8 cellular contexts compared by ENCODE assay signal in the genomic region with DNA sequence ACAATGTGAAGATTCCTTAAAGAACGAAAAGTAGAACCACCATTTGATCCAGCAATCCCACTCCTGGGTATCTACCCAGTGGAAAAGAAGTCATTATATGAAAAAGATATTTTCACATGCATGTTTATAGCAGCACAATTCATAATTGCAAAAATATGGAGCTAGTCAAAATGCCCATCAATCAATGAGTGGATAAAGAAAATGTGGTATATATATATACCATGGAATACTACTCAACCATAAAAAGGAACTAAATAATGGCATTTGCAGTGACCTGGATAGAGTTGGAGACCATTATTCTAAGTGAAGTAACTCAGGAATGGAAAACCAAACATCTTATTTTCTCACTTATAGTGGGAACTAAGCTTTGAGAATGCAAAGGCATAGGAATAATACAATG. TPM values are rescaled to one million over a fixed set of nuclear protein-coding genes. Genes with fewer than 3 reads are reported as not detected.
A peak's percentile ranks its signal among the peaks of the same experiment; 100 is the strongest.
DNase-seq lines count a peak whose midpoint lies in the region; ATAC-seq, FAIRE-seq and TF ChIP-seq lines count a peak whose summit lies in the region.
"Not testable (repeated sequence)": the region's sequence is repeated elsewhere in the genome, so short reads cannot be mapped to it uniquely, and the experiment has no call there.
"Had no signal": no experiment of that assay in that cellular context is flagged by ENCODE, and none has a peak within 500 bp of the region (broad histone marks: within the 10 kb centered on the region; RNA-seq: fewer than 3 reads in every experiment).

No MANE protein-coding gene starts in this region.

- H4K20me1 ChIP-seq in PC-9 (ENCODE audit: insufficient read depth); K562 (replicated peaks; ENCODE audit: control insufficient read depth, insufficient read depth, low read length); keratinocyte (ENCODE audit: control insufficient read depth, extremely low read depth, insufficient read depth, low read length): not testable (repeated sequence)

- H3K4me3 Mint-ChIP-seq in endodermal cell = not testable (repeated sequence)

- not testable (repeated sequence) for H3K9me1 ChIP-seq in K562 (ENCODE audit: control insufficient read depth, insufficient read depth, low read length); keratinocyte (ENCODE audit: control insufficient read depth, extremely low read depth, insufficient read depth, low read length)

- intact Hi-C loops in PC-9 (cut with micrococcal nuclease; ENCODE audit: unreplicated experiment); K562 (cut with micrococcal nuclease): not testable (repeated sequence)

- not testable (repeated sequence) for H2AFZ ChIP-seq in PC-9; keratinocyte (ENCODE audit: control insufficient read depth, low read length)
- peak overlapping the region; percentile 65 for H2AFZ ChIP-seq in K562 (ENCODE audit: low read depth, low read length)

- WGBS in A549 (ENCODE audit: missing lambda C conversion rate) = 95% methylated on average over 1 of the region's 1 CpG
- 71% methylated on average over 1 of the region's 1 CpG for WGBS in K562 (ENCODE audit: insufficient coverage, low coverage, missing lambda C conversion rate)
- WGBS in endodermal cell (ENCODE audit: insufficient coverage in 1 of 2, insufficient read length in 1 of 2), 2 experiments = 100% methylated on average over 1 of the region's 1 CpG; no CpG with 5 or more reads in 1 of the 2 experiments

- in situ Hi-C loops in K562 (cut with MboI) = not testable (repeated sequence)

- BruUV-seq in PC-9 (replicated peaks; lab: Mats Ljungman, UMichigan); K562 (replicated peaks; lab: Mats Ljungman, UMichigan): not testable (repeated sequence)

- POLR2A ChIA-PET in A549 (lab: Yijun Ruan, JAX); HEK293 (lab: Yijun Ruan, JAX); PC-9 (lab: Charles Lee; ENCODE audit: unreplicated experiment); K562 (lab: Yijun Ruan, JAX): not testable (repeated sequence)

- H3K9me3 ChIP-seq in A549; HEK293 (ENCODE audit: control insufficient read depth, insufficient read depth, low read depth, low read length); K562 (replicated peaks; ENCODE audit: control insufficient read depth, insufficient read depth, low read depth, low read length); endodermal cell (ENCODE audit: control insufficient read depth, low read length); keratinocyte (ENCODE audit: control insufficient read depth, low read depth, low read length); subcutaneous abdominal adipose tissue (ENCODE audit: control insufficient read depth in 5 of 5, low read length in 5 of 5): not testable (repeated sequence)
- peaks cover 24% of the 10 kb centered on the region for H3K9me3 ChIP-seq in PC-9 (ENCODE audit: insufficient read depth, low read depth)

- H3F3A ChIP-seq in PC-9 (ENCODE audit: insufficient read depth, low read depth) = peaks cover 19% of the 10 kb centered on the region

- not testable (repeated sequence) for FAIRE-seq in A549 (lab: Jason Lieb, UNC); K562 (lab: Jason Lieb, UNC); keratinocyte (lab: Jason Lieb, UNC)

- not testable (repeated sequence) for TF ChIP-seq EP300 in A549 (IDR thresholded peaks at IDR 0.05); K562 (IDR thresholded peaks at IDR 0.05; ENCODE audit: low read length)

- peak overlapping the region; percentile 25; the same call in 1 of the 3 replicates for H3K4me2 ChIP-seq in A549
- H3K4me2 ChIP-seq in PC-9; K562 (ENCODE audit: insufficient read depth, low read length); keratinocyte (ENCODE audit: control insufficient read depth, extremely low read depth, insufficient read depth, low read depth, low read length): not testable (repeated sequence)

- H3K36me3 ChIP-seq in HEK293 (ENCODE audit: control insufficient read depth in 2 of 2, insufficient read depth in 1 of 2, low read length in 2 of 2); PC-9 (ENCODE audit: low read depth); K562 (ENCODE audit: control insufficient read depth, insufficient read depth, low read length); endodermal cell (ENCODE audit: control insufficient read depth, insufficient read depth, low read length); keratinocyte (ENCODE audit: control insufficient read depth in 2 of 2, extremely low read depth in 1 of 2, insufficient read depth in 2 of 2, low read length in 2 of 2); subcutaneous abdominal adipose tissue (ENCODE audit: control insufficient read depth in 5 of 5, insufficient read depth in 5 of 5, low read length in 5 of 5): not testable (repeated sequence)

- H3K4me3 ChIP-seq in A549; HEK293 (ENCODE audit: low read depth, low read length); K562; endodermal cell (ENCODE audit: low read length); keratinocyte (ENCODE audit: control insufficient read depth in 2 of 3, extremely low read depth in 1 of 3, insufficient read depth in 2 of 3, low read depth in 1 of 3, low read length in 3 of 3); subcutaneous abdominal adipose tissue (ENCODE audit: low read depth in 1 of 5, low read length in 5 of 5): not testable (repeated sequence)
- H3K4me3 ChIP-seq in PC-9 = 0 out of 2 replicates have a peak overlapping the region, but pooled peaks have one; percentile 3

- peaks cover 13% of the 10 kb centered on the region for H3K4me1 Mint-ChIP-seq in endodermal cell

- H3K79me2 ChIP-seq in PC-9 (ENCODE audit: low read depth); K562 (ENCODE audit: control insufficient read depth, insufficient read depth, low read length); keratinocyte (ENCODE audit: control insufficient read depth, insufficient read depth, low read length): not testable (repeated sequence)

- not testable (repeated sequence) for DNase-seq in A549 (ENCODE audit: low read depth in 1 of 2, low spot score in 1 of 2); PC-9; K562 (ENCODE audit: extremely low read depth in 1 of 4, low spot score in 3 of 4); endodermal cell; keratinocyte (ENCODE audit: low read depth, low spot score)

- not testable (repeated sequence) for H3K9me3 Mint-ChIP-seq in endodermal cell

- TF ChIP-seq CTCF in A549 (IDR thresholded peaks at IDR 0.05); HEK293 (tag by site-specific recombination; IDR thresholded peaks at IDR 0.05); PC-9 (conservative IDR thresholded peaks at IDR 0.05); K562 (IDR thresholded peaks at IDR 0.05 in 2 of 3, conservative IDR thresholded peaks at IDR 0.05 in 1 of 3; ENCODE audit: insufficient read depth in 2 of 3, low read depth in 1 of 3, low read length in 3 of 3); endodermal cell (conservative IDR thresholded peaks at IDR 0.05); keratinocyte (optimal IDR thresholded peaks at IDR 0.05 in 1 of 3, IDR thresholded peaks at IDR 0.05 in 1 of 3, conservative IDR thresholded peaks at IDR 0.05 in 1 of 3; ENCODE audit: extremely low read depth in 1 of 3, insufficient read depth in 2 of 3, low read length in 3 of 3): not testable (repeated sequence)

- dilution Hi-C loops in keratinocyte (cut with MboI; ENCODE audit: extremely low pct_ligation_motif_present, low sequenced_read_pairs) = not testable (repeated sequence)

- TF ChIP-seq POLR2A in A549 (IDR thresholded peaks at IDR 0.05; ENCODE audit: low read length); K562 (conservative IDR thresholded peaks at IDR 0.05): not testable (repeated sequence)

- H3K36me3 Mint-ChIP-seq in endodermal cell (ENCODE audit: low read depth) = not testable (repeated sequence)

- not testable (repeated sequence) for TF ChIP-seq RAD21 in A549 (conservative IDR thresholded peaks at IDR 0.05 in 1 of 2, IDR thresholded peaks at IDR 0.05 in 1 of 2); K562 (CRISPR knock-in tag; conservative IDR thresholded peaks at IDR 0.05 in 1 of 2, IDR thresholded peaks at IDR 0.05 in 1 of 2)

- not testable (repeated sequence) for H3K9me2 ChIP-seq in PC-9 (ENCODE audit: insufficient read depth)

- peaks cover 40% of the 10 kb centered on the region for H3K4me1 ChIP-seq in A549
- not testable (repeated sequence) for H3K4me1 ChIP-seq in HEK293 (ENCODE audit: control insufficient read depth, insufficient read depth, low read length); K562 (replicated peaks in 1 of 2; ENCODE audit: control insufficient read depth in 2 of 2, insufficient read depth in 2 of 2, low read length in 2 of 2); endodermal cell (ENCODE audit: control insufficient read depth, insufficient read depth, low read length)
- H3K4me1 ChIP-seq in PC-9 (replicated peaks; ENCODE audit: insufficient read depth) = peaks cover 47% of the 10 kb centered on the region
- H3K4me1 ChIP-seq in keratinocyte (ENCODE audit: control insufficient read depth, extremely low read depth, insufficient read depth, low read length) = peaks cover 35% of the 10 kb centered on the region
- peaks cover 1 to 31% (median 23%) of the 10 kb centered on the region in 5 donors for H3K4me1 ChIP-seq in subcutaneous abdominal adipose tissue (ENCODE audit: control insufficient read depth in 5 of 5, insufficient read depth in 5 of 5, low read length in 5 of 5)

- peak overlapping the region in 1 of 2 experiments; percentile 68; a peak in 3 of 6 replicates for H3K27ac ChIP-seq in A549
- H3K27ac ChIP-seq in HEK293 (ENCODE audit: extremely low read depth, low read depth, low read length); K562 (ENCODE audit: extremely low read depth, low read depth, low read length); endodermal cell (ENCODE audit: low read depth, low read length): not testable (repeated sequence)
- peak overlapping the region; percentile 46 for H3K27ac ChIP-seq in PC-9
- peak overlapping the region; percentile 78 for H3K27ac ChIP-seq in keratinocyte (ENCODE audit: control insufficient read depth, insufficient read depth, low read length)
- peak overlapping the region; percentile 59 for H3K27ac ChIP-seq in subcutaneous abdominal adipose tissue (ENCODE audit: low read depth, low read length)

- H3K9ac ChIP-seq in K562 (ENCODE audit: insufficient read depth in 1 of 2, low read depth in 2 of 2, low read length in 2 of 2); endodermal cell (ENCODE audit: extremely low read depth, low read length, poor library complexity, severe bottlenecking); keratinocyte (ENCODE audit: control insufficient read depth, extremely low read depth, insufficient read depth, low read length); subcutaneous abdominal adipose tissue (ENCODE audit: low read length in 5 of 5): not testable (repeated sequence)

- CTCF ChIA-PET in A549 (lab: Yijun Ruan, JAX) = interaction anchor here (1.3 kb wide), 1 partner anchor 21 kb away, joined by 3 read pairs; no protein-coding TSS in a partner anchor
- CTCF ChIA-PET in HEK293 (lab: Yijun Ruan, JAX); PC-9 (lab: Charles Lee); K562 (lab: Yijun Ruan, JAX; ENCODE audit: low intra/inter-chr PET ratio): not testable (repeated sequence)

- not testable (repeated sequence) for H3K27me3 ChIP-seq in PC-9 (ENCODE audit: insufficient read depth, low read depth); K562 (ENCODE audit: control insufficient read depth in 2 of 2, insufficient read depth in 2 of 2, low read length in 2 of 2); endodermal cell (ENCODE audit: control insufficient read depth, insufficient read depth, low read length, poor library complexity, severe bottlenecking); keratinocyte (ENCODE audit: control insufficient read depth, extremely low read depth, insufficient read depth, low read length); subcutaneous abdominal adipose tissue (ENCODE audit: control insufficient read depth in 5 of 5, insufficient read depth in 4 of 5, low read length in 5 of 5)

- not testable (repeated sequence) for H3K27me3 Mint-ChIP-seq in endodermal cell (ENCODE audit: insufficient read depth)

- not testable (repeated sequence) for ATAC-seq in A549, K562

- H3K27ac Mint-ChIP-seq in endodermal cell = peak overlapping the region; percentile 66

RNA-seq across cellular contexts. Expression of a gene that starts 39.7 kb away (rescaled TPM):
- polyA plus RNA-seq in A549 (2011; rRNA removed) = 32.5 and 45.2 TPM in 2 replicates
- polyA plus RNA-seq in A549 (2012; cell fraction: cytosol; rRNA removed) = 8.0 and 10.2 TPM in 2 replicates
- 5.8 and 6.5 TPM in 2 replicates for polyA plus RNA-seq in A549 (2012; cell fraction: nucleus; rRNA removed)
- 32.4 to 35.1 TPM (median 32.9 TPM) in 3 replicates for polyA plus RNA-seq in A549 (2017; fragmentation: RNase III; extraction: RNeasy Plus Mini Kit Qiagen cat#74134 plus additional on column Dnase treatment)
- 19.3 and 20.7 TPM in 2 replicates for polyA minus RNA-seq in A549 (2011; rRNA and poly(A)+ RNA removed)
- total RNA-seq in PC-9 (2021) = 1.4 and 2.1 TPM in 2 replicates
- total RNA-seq in K562 (2011; cell fraction: chromatin; rRNA removed; ENCODE audit: low replicate concordance) = 4.9 and 13.3 TPM in 2 replicates
- total RNA-seq in K562 (2011; cell fraction: nucleolus; rRNA removed) = 2.0 and 3.2 TPM in 2 replicates
- 8.3 and 20.0 TPM in 2 replicates for total RNA-seq in K562 (2011; cell fraction: nucleoplasm; rRNA removed)
- total RNA-seq in K562 (2014; rRNA removed) = 5.1 and 7.2 TPM in 2 replicates
- total RNA-seq in K562 (2014; rRNA removed; fragmentation: Illumina TruSeq; extraction: Trizol) = 11.9 and 13.5 TPM in 2 replicates
- total RNA-seq in K562 (2015; rRNA removed; fragmentation: Illumina TruSeq; extraction: Trizol) = 9.1 and 10.8 TPM in 2 replicates
- total RNA-seq in K562 (2021) = 16.4 and 19.4 TPM in 2 replicates
- polyA plus RNA-seq in K562 (2011; rRNA removed) = 7.9 and 15.1 TPM in 2 replicates
- 2.6 and 4.0 TPM in 2 replicates for polyA plus RNA-seq in K562 (2011; cell fraction: cytosol; rRNA removed)
- 4.9 and 6.5 TPM in 2 replicates for polyA plus RNA-seq in K562 (2011; cell fraction: nucleus; rRNA removed)
- 6.8 and 7.1 TPM in 2 replicates for polyA plus RNA-seq in K562 (2012)
- polyA plus RNA-seq in K562 (2014; fragmentation: Illumina TruSeq; extraction: Trizol) = 8.3 and 9.2 TPM in 2 replicates
- polyA plus RNA-seq in K562 (2014; fragmentation: Nextera tagmentation; extraction: Ambion mirVana) = 1 to 10 TPM; 2.5 to 2.6 TPM
- polyA plus RNA-seq in K562 (2014; rRNA removed) = 7.8 and 8.1 TPM in 2 replicates
- 11.7 and 16.9 TPM in 2 replicates for polyA minus RNA-seq in K562 (2011; rRNA and poly(A)+ RNA removed)
- polyA minus RNA-seq in K562 (2011; cell fraction: cytosol; rRNA and poly(A)+ RNA removed) = 4.3 and 7.2 TPM in 2 replicates
- 5.8 and 9.7 TPM in 2 replicates for polyA minus RNA-seq in K562 (2011; cell fraction: nucleus; rRNA and poly(A)+ RNA removed)
- 10 to 100 TPM; 12.5 to 18.5 TPM for total RNA-seq in endodermal cell
- polyA plus RNA-seq in endodermal cell (2013, experiment 1 of 2) = 15.6 TPM
- 9.1 TPM for polyA plus RNA-seq in endodermal cell (2013, experiment 2 of 2)
- 0.90 to 1.7 TPM (median 1.1 TPM) in 3 replicates for polyA plus RNA-seq in keratinocyte
- 1.5 TPM for polyA plus RNA-seq in keratinocyte (2011; ENCODE audit: low read depth)
- 1.5 and 1.6 TPM in 2 replicates for polyA plus RNA-seq in keratinocyte (2011; cell fraction: cytosol; rRNA removed)
- 1.4 TPM in 2 replicates for polyA plus RNA-seq in keratinocyte (2011; cell fraction: nucleus; rRNA removed)
- 0.81 and 1.2 TPM in 2 replicates for polyA plus RNA-seq in keratinocyte (2012; ENCODE audit: low replicate concordance)
- 0.46 to 0.74 TPM (median 0.63 TPM) in 3 replicates for polyA minus RNA-seq in keratinocyte
- 0.77 TPM for polyA minus RNA-seq in keratinocyte (2011; cell fraction: cytosol; rRNA and poly(A)+ RNA removed)
- 0.74 and 1.2 TPM in 2 replicates for polyA minus RNA-seq in keratinocyte (2011; cell fraction: nucleus; rRNA and poly(A)+ RNA removed)
- total RNA-seq: CD4-positive, alpha-beta T cell had no signal

RNA-seq across cellular contexts. Expression of a gene that starts 54.4 kb away (rescaled TPM):
- polyA plus RNA-seq in A549 (2011; rRNA removed) = 3.4 and 3.7 TPM in 2 replicates
- polyA plus RNA-seq in A549 (2012; cell fraction: cytosol; rRNA removed) = 0.41 and 0.57 TPM in 2 replicates
- polyA plus RNA-seq in A549 (2012; cell fraction: nucleus; rRNA removed) = 0.18 and 0.29 TPM in 2 replicates
- polyA plus RNA-seq in A549 (2017; fragmentation: RNase III; extraction: RNeasy Plus Mini Kit Qiagen cat#74134 plus additional on column Dnase treatment) = 2.5 to 3.4 TPM (median 3.2 TPM) in 3 replicates
- polyA minus RNA-seq in A549 (2011; rRNA and poly(A)+ RNA removed) = 1.6 and 2.1 TPM in 2 replicates
- total RNA-seq in PC-9 (2021) = 2.9 and 4.9 TPM in 2 replicates
- total RNA-seq in K562 (2011; cell fraction: chromatin; rRNA removed; ENCODE audit: low replicate concordance) = 2.4 and 7.3 TPM in 2 replicates
- total RNA-seq in K562 (2011; cell fraction: nucleolus; rRNA removed) = 1.8 and 2.3 TPM in 2 replicates
- 2.2 and 3.2 TPM in 2 replicates for total RNA-seq in K562 (2011; cell fraction: nucleoplasm; rRNA removed)
- total RNA-seq in K562 (2014; rRNA removed) = 2.7 and 2.9 TPM in 2 replicates
- 4.4 and 4.8 TPM in 2 replicates for total RNA-seq in K562 (2014; rRNA removed; fragmentation: Illumina TruSeq; extraction: Trizol)
- total RNA-seq in K562 (2015; rRNA removed; fragmentation: Illumina TruSeq; extraction: Trizol) = 5.3 and 5.5 TPM in 2 replicates
- 3.0 and 3.1 TPM in 2 replicates for total RNA-seq in K562 (2021)
- polyA plus RNA-seq in K562 (2011; rRNA removed) = 2.5 and 2.8 TPM in 2 replicates
- polyA plus RNA-seq in K562 (2011; cell fraction: cytosol; rRNA removed) = 1.1 and 1.5 TPM in 2 replicates
- 1.0 and 2.5 TPM in 2 replicates for polyA plus RNA-seq in K562 (2011; cell fraction: nucleus; rRNA removed)
- 3.3 and 5.8 TPM in 2 replicates for polyA plus RNA-seq in K562 (2012)
- 3.3 and 3.5 TPM in 2 replicates for polyA plus RNA-seq in K562 (2014; fragmentation: Illumina TruSeq; extraction: Trizol)
- polyA plus RNA-seq in K562 (2014; fragmentation: Nextera tagmentation; extraction: Ambion mirVana) = 1 to 10 TPM; 5.1 to 6.5 TPM
- 2.1 and 3.2 TPM in 2 replicates for polyA plus RNA-seq in K562 (2014; rRNA removed)
- 4.7 and 5.5 TPM in 2 replicates for polyA minus RNA-seq in K562 (2011; rRNA and poly(A)+ RNA removed)
- polyA minus RNA-seq in K562 (2011; cell fraction: cytosol; rRNA and poly(A)+ RNA removed) = 2.0 and 2.6 TPM in 2 replicates
- polyA minus RNA-seq in K562 (2011; cell fraction: nucleus; rRNA and poly(A)+ RNA removed) = 3.2 and 8.6 TPM in 2 replicates
- 1 to 10 TPM; 4.1 to 4.2 TPM for total RNA-seq in endodermal cell
- polyA plus RNA-seq in endodermal cell (2013, experiment 1 of 2) = 6.2 TPM
- 5.4 TPM for polyA plus RNA-seq in endodermal cell (2013, experiment 2 of 2)
- 2.3 to 2.5 TPM (median 2.4 TPM) in 3 replicates for polyA plus RNA-seq in keratinocyte
- polyA plus RNA-seq in keratinocyte (2011; ENCODE audit: low read depth) = 1.7 TPM
- polyA plus RNA-seq in keratinocyte (2011; cell fraction: cytosol; rRNA removed) = 1.4 and 2.9 TPM in 2 replicates
- 2.9 and 3.1 TPM in 2 replicates for polyA plus RNA-seq in keratinocyte (2011; cell fraction: nucleus; rRNA removed)
- polyA plus RNA-seq in keratinocyte (2012; ENCODE audit: low replicate concordance) = 2.6 and 2.9 TPM in 2 replicates
- 0.79 to 2.7 TPM (median 2.7 TPM) in 3 replicates for polyA minus RNA-seq in keratinocyte
- polyA minus RNA-seq in keratinocyte (2011; cell fraction: cytosol; rRNA and poly(A)+ RNA removed) = 1.7 TPM
- 2.2 and 4.8 TPM in 2 replicates for polyA minus RNA-seq in keratinocyte (2011; cell fraction: nucleus; rRNA and poly(A)+ RNA removed)
